ENCODE assay signal across 9 cellular contexts in genomic region chr5:1827410-1828397, GRCh38. TPM values are rescaled to one million over a fixed set of nuclear protein-coding genes. Genes with fewer than 3 reads are reported as not detected.
DNase-seq lines count a peak whose midpoint lies in the region; ATAC-seq and TF ChIP-seq lines count a peak whose summit lies in the region.
"Had no signal": no experiment of that assay in that cellular context is flagged by ENCODE, and none has a peak within 500 bp of the region (broad histone marks: within the 10 kb centered on the region; RNA-seq: fewer than 3 reads in every experiment).

No MANE protein-coding gene starts in this region.

- peaks cover 9% of the 10 kb centered on the region for H3K36me3 Mint-ChIP-seq in effector memory CD8-positive, alpha-beta T cell (ENCODE audit: insufficient read depth)

- WGBS in sigmoid colon, 2 donors: 63 to 65% methylated on average over 59 of the region's 59 CpGs

- intact Hi-C loops in sigmoid colon (cut with DNase I): no loop called here

- no peak overlapping the region for H3K27ac Mint-ChIP-seq in effector memory CD8-positive, alpha-beta T cell

- TF ChIP-seq POLR2A in sigmoid colon (IDR thresholded peaks at IDR 0.05): no peak

- no peaks in the 10 kb centered on the region for H3K4me1 ChIP-seq in sigmoid colon

- no peak overlapping the region for H3K4me3 ChIP-seq in sigmoid colon

- DNase-seq in activated CD4-positive, alpha-beta T cell treated with anti-CD3 and anti-CD28 coated beads for 48 hours: peak; percentile 15
- no peak for DNase-seq in activated CD4-positive, alpha-beta T cell treated with anti-CD3 and anti-CD28 coated beads for 1 hour
- DNase-seq in NCI-H69 (lab: John Stamatoyannopoulos, UW) (peak; percentile 60), sigmoid colon (peak; percentile 45), SKM-1 (lab: John Stamatoyannopoulos, UW; ENCODE audit: unreplicated experiment) (no peak), NCI-H128 (lab: John Stamatoyannopoulos, UW; ENCODE audit: unreplicated experiment) (no peak)
- no peak for DNase-seq in effector memory CD8-positive, alpha-beta T cell
- DNase-seq: NCI-H2227 treated with DMSO at 0.1 percent for 48 hours had no signal

- H3K9me3 Mint-ChIP-seq in effector memory CD8-positive, alpha-beta T cell: no peaks in the 10 kb centered on the region

- no peaks in the 10 kb centered on the region for H3K27me3 ChIP-seq in sigmoid colon

- H3K27me3 Mint-ChIP-seq in effector memory CD8-positive, alpha-beta T cell: peaks cover 0 to 7% of the 10 kb centered on the region in 2 donors

- H3K9me3 ChIP-seq in sigmoid colon: no peaks in the 10 kb centered on the region

- no peaks in the 10 kb centered on the region for H3K4me1 Mint-ChIP-seq in effector memory CD8-positive, alpha-beta T cell (ENCODE audit: low read depth in 2 of 2)

- no peak for TF ChIP-seq CTCF in sigmoid colon (IDR thresholded peaks at IDR 0.05)

- no peak for ATAC-seq in effector memory CD8-positive, alpha-beta T cell (replicated peaks)
- ATAC-seq in HG03354 (IDR thresholded peaks at IDR 0.05; ENCODE audit: poor library complexity, severe bottlenecking, unreplicated experiment): no peak

- H3K4me3 Mint-ChIP-seq in effector memory CD8-positive, alpha-beta T cell: peak overlapping the region; percentile 29 to 45

- H3K27ac ChIP-seq in sigmoid colon: no peak overlapping the region

- TF ChIP-seq EP300 in sigmoid colon (IDR thresholded peaks at IDR 0.05): no peak

- H3K36me3 ChIP-seq in sigmoid colon: peaks cover 0 to 31% (median 2%) of the 10 kb centered on the region in 4 donors

RNA-seq across cellular contexts. Expression of gene NDUFS6, which starts 26.5 kb away (rescaled TPM):
- 10 to 100 TPM; 34.9 to 82.6 (median 55.4) TPM for total RNA-seq in sigmoid colon
- 100 to 1,000 TPM in 2 of 3 donors, 10 to 100 TPM in 1; 94.0 to 156 (median 111) TPM for polyA plus RNA-seq in sigmoid colon

RNA-seq across cellular contexts. Expression of gene MRPL36, which starts 28.1 kb away (rescaled TPM):
- 10 to 100 TPM; 32.4 to 59.4 (median 49.2) TPM for total RNA-seq in sigmoid colon
- polyA plus RNA-seq in sigmoid colon: 10 to 100 TPM; 65.9 to 77.9 (median 70.9) TPM

RNA-seq across cellular contexts. Expression of gene IRX4, which starts 55.0 kb away (rescaled TPM):
- total RNA-seq in sigmoid colon: not detected
- polyA plus RNA-seq in sigmoid colon: under 1 TPM in 1 of 3 donors, not detected in 2; 0.06 TPM

Comparison
In these comparisons a context has a peak if more than half of its experiments do, and no peak if none do; other contexts are left out.
1. DNase-seq: peak in activated CD4-positive, alpha-beta T cell treated with anti-CD3 and anti-CD28 coated beads for 48 hours (single experiment), NCI-H69 (single experiment) and sigmoid colon (single experiment); none in activated CD4-positive, alpha-beta T cell treated with anti-CD3 and anti-CD28 coated beads for 1 hour (single experiment), effector memory CD8-positive, alpha-beta T cell (0 of 3), SKM-1 (single experiment) and NCI-H128 (single experiment).